ENCODE assay signal across 27 cellular contexts in genomic region chr9:72128526-72128925, GRCh38. TPM values are rescaled to one million over a fixed set of nuclear protein-coding genes. Genes with fewer than 3 reads are reported as not detected.
"Had no signal": no experiment of that assay in that cellular context is flagged by ENCODE, and none has a peak within 500 bp of the region (broad histone marks: within the 10 kb centered on the region; RNA-seq: fewer than 3 reads in every experiment).

No MANE protein-coding gene starts in this region.

- H3K27ac ChIP-seq: ascending aorta, KMS-11 had no signal

- H3K27me3 ChIP-seq: ascending aorta had no signal

- H3K4me3 ChIP-seq: ascending aorta had no signal

- H3K4me1 ChIP-seq: ascending aorta had no signal

- DNase-seq: activated CD4-positive, alpha-beta T cell treated with anti-CD3 and anti-CD28 coated beads, Interleukin-2, amount 10 ng/mL, durations not matched to agents 24 days and 14 days; activated CD4-positive, alpha-beta T cell treated with anti-CD3 and anti-CD28 coated beads, Interleukin-2, amount 50 U/mL, for 4 hours; activated CD8-positive, alpha-beta T cell treated with anti-CD3 and anti-CD28 coated beads for 36 hours; activated effector memory CD4-positive, alpha-beta T cell treated with anti-CD3 and anti-CD28 coated beads, Interleukin-2, amount 50 U/mL, for 16 hours; activated naive CD4-positive, alpha-beta T cell; activated naive CD4-positive, alpha-beta T cell treated with anti-CD3 and anti-CD28 coated beads, Interleukin-2, amount 50 U/mL, for 16 hours; activated naive CD8-positive, alpha-beta T cell treated with anti-CD3 and anti-CD28 coated beads, Interleukin-2, amount 10 ng/mL, durations not matched to agents 7 days and 5 days; activated T-cell treated with anti-CD3 and anti-CD28 coated beads, Interleukin-2, amount 50 U/mL, for 1 hour; activated T-cell treated with anti-CD3 and anti-CD28 coated beads, Interleukin-2, amount 50 U/mL, for 72 hours; amygdala; NCI-H1092 treated with DMSO at 0.1 percent for 48 hours; NCI-H1417; NCI-H1930; NCI-H2081 treated with DMSO at 0.1 percent for 48 hours; NCI-H345; NCI-H524 treated with DMSO at 0.1 percent for 48 hours; RPMI8226; T1000 had no signal

- H3K9ac ChIP-seq: KMS-11 had no signal

- H3K36me3 ChIP-seq: ascending aorta had no signal

- ATAC-seq: activated CD8-positive, alpha-beta T cell treated with anti-CD3 and anti-CD28 coated beads for 36 hours; activated T-cell treated with anti-CD3 and anti-CD28 coated beads, Interleukin-2, amount 50 U/mL, for 72 hours; activated T-helper 17 cell treated with anti-CD3 and anti-CD28 coated beads, Interleukin-2, amount 50 U/mL, for 72 hours; Panc1 had no signal

- H3K4me2 ChIP-seq: KMS-11 had no signal

- H3K9me3 ChIP-seq: ascending aorta had no signal

RNA-seq across cellular contexts. Expression of gene GDA, which starts 20.7 kb away (rescaled TPM):
- total RNA-seq: activated CD4-positive, alpha-beta T cell treated with anti-CD3 and anti-CD28 coated beads, Interleukin-2, amount 10 ng/mL, durations not matched to agents 24 days and 14 days; activated CD8-positive, alpha-beta memory T cell treated with anti-CD3 and anti-CD28 coated beads for 36 hours; activated CD8-positive, alpha-beta T cell treated with anti-CD3 and anti-CD28 coated beads for 36 hours; activated naive CD8-positive, alpha-beta T cell treated with anti-CD3 and anti-CD28 coated beads, Interleukin-2, amount 10 ng/mL, durations not matched to agents 7 days and 5 days; activated T-cell treated with anti-CD3 and anti-CD28 coated beads, Interleukin-2, amount 50 U/mL, for 72 hours; activated T-helper 17 cell treated with anti-CD3 and anti-CD28 coated beads, Interleukin-2, amount 50 U/mL, for 72 hours; ascending aorta; cardiac septum; LHCN-M2; T-helper 1 cell treated with Interleukin-12 subunit alpha and Interleukin-12 subunit beta and Interleukin-4 antibody, amounts not matched to agents 30 ng/mL and 1 ng/mL, for 36 hours; T-helper 2 cell treated with Interferon-gamma antibody and Interleukin-4, amounts not matched to agents 100 ng/mL and 5 ng/mL, for 36 hours had no signal
